In genomic region chr11:42819126-42819525, GRCh38 we compare ENCODE assay signal across 7 cellular contexts.
"Had no signal": no experiment of that assay in that cellular context is flagged by ENCODE, and none has a peak within 500 bp of the region (broad histone marks: within the 10 kb centered on the region; RNA-seq: fewer than 3 reads in every experiment).

No MANE protein-coding gene starts in this region.

- H3K4me1 Mint-ChIP-seq: IgD-negative memory B cell had no signal

- H3K36me3 Mint-ChIP-seq: IgD-negative memory B cell had no signal

- H3K4me3 Mint-ChIP-seq: IgD-negative memory B cell had no signal

- DNase-seq: IMR-90, KBM-7 had no signal

- H3K27ac ChIP-seq: HL-60 had no signal

- H3K27me3 Mint-ChIP-seq: IgD-negative memory B cell had no signal

- ATAC-seq: HepG2, K562 had no signal

- H3K27ac Mint-ChIP-seq: IgD-negative memory B cell had no signal

- H3K4me3 ChIP-seq: K562 had no signal

- FAIRE-seq: HepG2, HTR-8/SVneo, K562 had no signal
